Comparison of ENCODE assay signal across 8 cellular contexts in genomic region chr18:12408247-12408869, GRCh38. TPM values are rescaled to one million over a fixed set of nuclear protein-coding genes. Genes with fewer than 3 reads are reported as not detected.
DNase-seq lines count a peak whose midpoint lies in the region; ATAC-seq, FAIRE-seq and TF ChIP-seq lines count a peak whose summit lies in the region.

No MANE protein-coding gene starts in this region.

- peak overlapping the region; percentile 86 for H2AFZ ChIP-seq in K562 (ENCODE audit: low read depth, low read length)

- H3K27me3 ChIP-seq in K562 (ENCODE audit: control insufficient read depth in 2 of 2, insufficient read depth in 2 of 2, low read length in 2 of 2) (peaks cover 3 to 4% of the 10 kb centered on the region in 2 experiments; a peak in 2 of 5 replicates), kidney epithelial cell (ENCODE audit: control insufficient read depth, insufficient read depth, low read length) (no peaks in the 10 kb centered on the region)

- DNase-seq in T-helper 1 cell (no peak), Kasumi-1 (lab: John Stamatoyannopoulos, UW) (peak; percentile 22 to 40), K562 (ENCODE audit: extremely low read depth in 1 of 4, low spot score in 3 of 4) (peak in 1 of 4 experiments; percentile 52), kidney epithelial cell (ENCODE audit: low read depth) (no peak), ureter (ENCODE audit: low spot score) (no peak)
- peak; percentile 27 for DNase-seq in stimulated activated naive CD8-positive, alpha-beta T cell treated with anti-CD3 and anti-CD28 coated beads, Interleukin-15, Interleukin-2, amounts not matched to agents 100 U/mL and 50 U/mL, for 24 hours

- peaks cover 18% of the 10 kb centered on the region for H3K4me1 Mint-ChIP-seq in T-helper 1 cell treated with Interleukin-12 subunit alpha and Interleukin-12 subunit beta and Interleukin-4 antibody, amounts not matched to agents 30 μg/mL and 1 μg/mL, for 36 hours (ENCODE audit: low read depth)

- CTCF ChIA-PET in K562 (lab: Yijun Ruan, JAX; ENCODE audit: low intra/inter-chr PET ratio), result no interaction called here

- H3K27ac Mint-ChIP-seq in T-helper 1 cell treated with Interleukin-12 subunit alpha and Interleukin-12 subunit beta and Interleukin-4 antibody, amounts not matched to agents 30 μg/mL and 1 μg/mL, for 36 hours, result no peak overlapping the region

- BruUV-seq in K562 (replicated peaks; lab: Mats Ljungman, UMichigan), result no TSS peak

- H3K9me3 Mint-ChIP-seq in T-helper 1 cell treated with Interleukin-12 subunit alpha and Interleukin-12 subunit beta and Interleukin-4 antibody, amounts not matched to agents 30 μg/mL and 1 μg/mL, for 36 hours, result no peaks in the 10 kb centered on the region

- POLR2A ChIA-PET in K562 (lab: Yijun Ruan, JAX), result interaction anchor here (1.0 to 1.7 kb wide), 7 partner anchors 11 to 285 kb away, joined by 3 to 5 read pairs (median 3); no protein-coding TSS in a partner anchor

- H3K79me2 ChIP-seq in K562 (ENCODE audit: control insufficient read depth, insufficient read depth, low read length), result peaks cover 17% of the 10 kb centered on the region

- H3K36me3 Mint-ChIP-seq in T-helper 1 cell treated with Interleukin-12 subunit alpha and Interleukin-12 subunit beta and Interleukin-4 antibody, amounts not matched to agents 30 μg/mL and 1 μg/mL, for 36 hours (ENCODE audit: low read depth), result no peaks in the 10 kb centered on the region

- TF ChIP-seq POLR2A in K562 (conservative IDR thresholded peaks at IDR 0.05), result no peak

- 4% methylated on average over 14 of the region's 32 CpGs for WGBS in K562 (ENCODE audit: insufficient coverage, low coverage, missing lambda C conversion rate)

- FAIRE-seq in K562 (lab: Jason Lieb, UNC), result peak; percentile 49

- H3K9me3 ChIP-seq in K562 (replicated peaks; ENCODE audit: control insufficient read depth, insufficient read depth, low read depth, low read length), result no peaks in the 10 kb centered on the region

- peak overlapping the region; percentile 1 for H3K4me3 Mint-ChIP-seq in T-helper 1 cell treated with Interleukin-12 subunit alpha and Interleukin-12 subunit beta and Interleukin-4 antibody, amounts not matched to agents 30 μg/mL and 1 μg/mL, for 36 hours

- H3K27me3 Mint-ChIP-seq in T-helper 1 cell treated with Interleukin-12 subunit alpha and Interleukin-12 subunit beta and Interleukin-4 antibody, amounts not matched to agents 30 μg/mL and 1 μg/mL, for 36 hours (ENCODE audit: low read depth), result peaks cover 47% of the 10 kb centered on the region

- H3K4me3 ChIP-seq in K562, result peak overlapping the region; percentile 51
- peak overlapping the region; percentile 53 for H3K4me3 ChIP-seq in kidney epithelial cell (ENCODE audit: low read depth, low read length)

- no peaks in the 10 kb centered on the region for H4K20me1 ChIP-seq in K562 (replicated peaks; ENCODE audit: control insufficient read depth, insufficient read depth, low read length)

- H3K9me1 ChIP-seq in K562 (ENCODE audit: control insufficient read depth, insufficient read depth, low read length), result no peaks in the 10 kb centered on the region

- TF ChIP-seq CTCF in K562 (IDR thresholded peaks at IDR 0.05 in 2 of 3, conservative IDR thresholded peaks at IDR 0.05 in 1 of 3; ENCODE audit: insufficient read depth in 2 of 3, low read depth in 1 of 3, low read length in 3 of 3), result no peak
- no peak for TF ChIP-seq CTCF in kidney epithelial cell (IDR thresholded peaks at IDR 0.05; ENCODE audit: insufficient read depth, low read length, poor library complexity, severe bottlenecking)

- peaks cover 33 to 44% of the 10 kb centered on the region in 2 experiments; a peak in 4 of 5 replicates for H3K4me1 ChIP-seq in K562 (replicated peaks in 1 of 2; ENCODE audit: control insufficient read depth in 2 of 2, insufficient read depth in 2 of 2, low read length in 2 of 2)

- in situ Hi-C loops in K562 (cut with MboI), result no loop called here

- peak overlapping the region; percentile 82; the same call in 2 of the 3 replicates for H3K27ac ChIP-seq in K562 (ENCODE audit: extremely low read depth, low read depth, low read length)

- intact Hi-C loops in K562 (cut with micrococcal nuclease), result no loop called here

- H3K9ac ChIP-seq in K562 (ENCODE audit: insufficient read depth in 1 of 2, low read depth in 2 of 2, low read length in 2 of 2), result peak overlapping the region; percentile 71 to 91; a peak in 3 of 4 replicates

- TF ChIP-seq RAD21 in K562 (CRISPR knock-in tag; conservative IDR thresholded peaks at IDR 0.05 in 1 of 2, IDR thresholded peaks at IDR 0.05 in 1 of 2), result no peak

- H3K36me3 ChIP-seq in K562 (ENCODE audit: control insufficient read depth, insufficient read depth, low read length) (no peaks in the 10 kb centered on the region), kidney epithelial cell (ENCODE audit: control insufficient read depth, insufficient read depth, low read length) (no peaks in the 10 kb centered on the region)

- ATAC-seq in K562 (no peak), HG03378 (IDR thresholded peaks at IDR 0.05; ENCODE audit: unreplicated experiment) (no peak)
- peak; percentile 6 for ATAC-seq in stimulated activated naive CD8-positive, alpha-beta T cell treated with anti-CD3 and anti-CD28 coated beads, Interleukin-15, Interleukin-2, amounts not matched to agents 100 U/mL and 50 U/mL, for 24 hours

- TF ChIP-seq EP300 in K562 (IDR thresholded peaks at IDR 0.05; ENCODE audit: low read length), result no peak

- peak overlapping the region; percentile 86 for H3K4me2 ChIP-seq in K562 (ENCODE audit: insufficient read depth, low read length)

TF ChIP-seq in K562, 482 proteins besides CTCF, POLR2A, EP300 and RAD21 (continues in another document):
- no peak for TF ChIP-seq FOXK1 (CRISPR knock-in tag; IDR thresholded peaks at IDR 0.05; ENCODE audit: borderline replicate concordance)
- TF ChIP-seq VEZF1 (CRISPR knock-in tag; IDR thresholded peaks at IDR 0.05), result peak; percentile 79
- TF ChIP-seq MCM2 (IDR thresholded peaks at IDR 0.05; ENCODE audit: low read depth), result no peak
- TF ChIP-seq FOXP1 (CRISPR knock-in tag; IDR thresholded peaks at IDR 0.05), result 0 out of 2 replicates have a peak, but pooled peaks have one; percentile 3
- TF ChIP-seq ZNF124 (CRISPR knock-in tag; IDR thresholded peaks at IDR 0.05), result no peak
- peak; percentile 34; the same call in 1 of the 2 replicates for TF ChIP-seq EGR1 (conservative IDR thresholded peaks at IDR 0.05)
- TF ChIP-seq GABPB2 (CRISPR knock-in tag; conservative IDR thresholded peaks at IDR 0.05), result no peak
- TF ChIP-seq CXXC5 (CRISPR knock-in tag; IDR thresholded peaks at IDR 0.05), result no peak
- TF ChIP-seq NFRKB (IDR thresholded peaks at IDR 0.05; ENCODE audit: low read depth), result no peak
- no peak for TF ChIP-seq ETV1 (tag; conservative IDR thresholded peaks at IDR 0.05; ENCODE audit: low read depth)

RNA-seq across cellular contexts. Expression of gene PRELID3A, which starts 0.6 kb away (rescaled TPM):
- 32.0 and 35.2 TPM in 2 replicates for total RNA-seq in K562 (2011; cell fraction: chromatin; rRNA removed; ENCODE audit: low replicate concordance)
- 13.5 and 15.5 TPM in 2 replicates for total RNA-seq in K562 (2011; cell fraction: nucleolus; rRNA removed)
- total RNA-seq in K562 (2011; cell fraction: nucleoplasm; rRNA removed), result 12.5 and 14.7 TPM in 2 replicates
- total RNA-seq in K562 (2014; rRNA removed) (5.3 and 5.4 TPM in 2 replicates), K562 (2014; rRNA removed; fragmentation: Illumina TruSeq; extraction: Trizol) (5.4 and 5.8 TPM in 2 replicates), K562 (2015; rRNA removed; fragmentation: Illumina TruSeq; extraction: Trizol) (5.4 and 6.6 TPM in 2 replicates), K562 (2021) (4.8 and 7.3 TPM in 2 replicates), kidney epithelial cell (4.3 and 8.6 TPM in 2 replicates), ureter (5.2 TPM)
- polyA plus RNA-seq in K562 (2011; rRNA removed) (5.7 and 6.2 TPM in 2 replicates), K562 (2014; fragmentation: Illumina TruSeq; extraction: Trizol) (5.1 and 5.4 TPM in 2 replicates), K562 (2014; fragmentation: Nextera tagmentation; extraction: Ambion mirVana) (under 1 TPM; 0.14 to 0.32 TPM), K562 (2014; rRNA removed) (7.8 and 14.3 TPM in 2 replicates)
- 3.5 and 4.1 TPM in 2 replicates for polyA plus RNA-seq in K562 (2011; cell fraction: cytosol; rRNA removed)
- 14.6 and 16.9 TPM in 2 replicates for polyA plus RNA-seq in K562 (2011; cell fraction: nucleus; rRNA removed)
- polyA plus RNA-seq in K562 (2012), result 5.3 and 5.4 TPM in 2 replicates
- polyA minus RNA-seq in K562 (2011; rRNA and poly(A)+ RNA removed), result 2.5 and 3.4 TPM in 2 replicates
- polyA minus RNA-seq in K562 (2011; cell fraction: cytosol; rRNA and poly(A)+ RNA removed), result 1.8 and 2.6 TPM in 2 replicates
- polyA minus RNA-seq in K562 (2011; cell fraction: nucleus; rRNA and poly(A)+ RNA removed), result 3.0 and 5.0 TPM in 2 replicates

RNA-seq across cellular contexts. Expression of gene AFG3L2, which starts 31.3 kb away (rescaled TPM):
- total RNA-seq in K562 (2011; cell fraction: chromatin; rRNA removed; ENCODE audit: low replicate concordance), result 77.0 and 155 TPM in 2 replicates
- 51.5 and 52.8 TPM in 2 replicates for total RNA-seq in K562 (2011; cell fraction: nucleolus; rRNA removed)
- total RNA-seq in K562 (2011; cell fraction: nucleoplasm; rRNA removed), result 70.2 and 77.7 TPM in 2 replicates
- total RNA-seq in K562 (2014; rRNA removed), result 87.1 and 99.4 TPM in 2 replicates
- total RNA-seq in K562 (2014; rRNA removed; fragmentation: Illumina TruSeq; extraction: Trizol), result 109 and 115 TPM in 2 replicates
- total RNA-seq in K562 (2015; rRNA removed; fragmentation: Illumina TruSeq; extraction: Trizol), result 94.4 and 97.2 TPM in 2 replicates
- 86.4 and 96.5 TPM in 2 replicates for total RNA-seq in K562 (2021)
- polyA plus RNA-seq in K562 (2011; rRNA removed), result 61.3 and 82.2 TPM in 2 replicates
- polyA plus RNA-seq in K562 (2011; cell fraction: cytosol; rRNA removed), result 33.6 and 43.6 TPM in 2 replicates
- 38.1 and 46.6 TPM in 2 replicates for polyA plus RNA-seq in K562 (2011; cell fraction: nucleus; rRNA removed)
- polyA plus RNA-seq in K562 (2012), result 47.9 and 71.2 TPM in 2 replicates
- polyA plus RNA-seq in K562 (2014; fragmentation: Illumina TruSeq; extraction: Trizol), result 79.0 and 84.0 TPM in 2 replicates
- 10 to 100 TPM; 24.1 to 25.6 TPM for polyA plus RNA-seq in K562 (2014; fragmentation: Nextera tagmentation; extraction: Ambion mirVana)
- 76.8 and 80.5 TPM in 2 replicates for polyA plus RNA-seq in K562 (2014; rRNA removed)
- polyA minus RNA-seq in K562 (2011; rRNA and poly(A)+ RNA removed), result 103 and 111 TPM in 2 replicates
- 40.6 and 55.4 TPM in 2 replicates for polyA minus RNA-seq in K562 (2011; cell fraction: cytosol; rRNA and poly(A)+ RNA removed)
- 30.3 and 46.5 TPM in 2 replicates for polyA minus RNA-seq in K562 (2011; cell fraction: nucleus; rRNA and poly(A)+ RNA removed)
- 37.8 and 50.2 TPM in 2 replicates for total RNA-seq in kidney epithelial cell
- total RNA-seq in ureter, result 59.0 TPM

Comparison
In these comparisons a context has a peak if more than half of its experiments do, and no peak if none do; other contexts are left out.
1. DNase-seq: peak in Kasumi-1 (2 of 2) and stimulated activated naive CD8-positive, alpha-beta T cell treated with anti-CD3 and anti-CD28 coated beads, Interleukin-15, Interleukin-2, amounts not matched to agents 100 U/mL and 50 U/mL, for 24 hours (single experiment); none in T-helper 1 cell (0 of 5), kidney epithelial cell (single experiment) and ureter (single experiment).